In the genomic region with DNA sequence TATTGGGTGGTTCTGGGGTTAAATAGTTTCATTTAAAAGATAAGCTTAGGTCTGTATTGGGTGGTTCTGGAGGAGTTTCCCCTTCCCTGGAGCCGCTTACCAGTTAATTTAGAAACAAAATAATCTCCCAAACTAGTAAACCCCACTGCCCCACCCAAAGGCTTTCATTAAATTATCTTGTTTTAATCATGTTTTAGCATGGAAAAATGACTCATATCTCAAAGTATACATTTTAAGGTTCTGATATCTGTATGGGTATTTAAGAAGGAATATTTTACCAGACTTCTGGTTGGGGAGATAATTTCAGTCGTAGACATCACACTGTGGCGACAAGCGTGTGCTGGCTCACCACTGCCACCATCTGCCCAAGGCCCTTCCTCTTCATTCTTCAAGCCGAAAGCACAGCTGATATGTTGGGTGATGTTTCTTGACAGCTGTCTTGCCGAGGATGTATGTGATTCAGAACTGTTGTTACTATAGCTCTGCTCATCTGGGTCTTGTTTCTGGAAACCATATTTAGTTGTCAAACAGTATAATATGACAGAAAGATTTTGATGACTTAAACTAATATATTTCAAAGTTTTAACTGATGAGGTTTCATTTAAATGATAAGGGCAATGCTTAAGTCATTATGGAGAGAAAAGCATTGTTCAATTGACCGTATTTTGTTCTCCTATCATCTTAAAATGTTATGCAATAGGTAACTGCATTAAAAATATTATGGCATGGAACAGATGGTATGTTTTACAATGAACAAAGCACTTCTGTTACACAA, we compare ENCODE assay signal across 8 cellular contexts. TPM values are rescaled to one million over a fixed set of nuclear protein-coding genes. Genes with fewer than 3 reads are reported as not detected.
DNase-seq lines count a peak whose midpoint lies in the region; ATAC-seq and TF ChIP-seq lines count a peak whose summit lies in the region.

No MANE protein-coding gene starts in this region.

- DNase-seq in DMS 273 (lab: John Stamatoyannopoulos, UW; ENCODE audit: unreplicated experiment) (peak; percentile 87), OCI-LY7 (ENCODE audit: low spot score) (peak; percentile 20), astrocyte of the cerebellum (ENCODE audit: low read depth) (no peak), memory B cell (ENCODE audit: low spot score in 2 of 2) (no peak)

- TF ChIP-seq CTCF in OCI-LY7 (conservative IDR thresholded peaks at IDR 0.05; ENCODE audit: low read length) (peak; percentile 69), astrocyte of the cerebellum (IDR thresholded peaks at IDR 0.05; ENCODE audit: low read depth, low read length, missing control alignments) (peak; percentile 61)

- H3K27ac Mint-ChIP-seq in memory B cell: no peak overlapping the region

- no peaks in the 10 kb centered on the region for H3K9me2 ChIP-seq in OCI-LY7 (ENCODE audit: insufficient read depth, low read length)

- no peaks in the 10 kb centered on the region for H3K36me3 ChIP-seq in OCI-LY7 (ENCODE audit: insufficient read depth, low read length)

- POLR2A ChIA-PET in OCI-LY7 (lab: Charles Lee): interaction anchor here (0.7 kb wide), 2 partner anchors 8 to 408 kb away, joined by 3 to 4 read pairs; no protein-coding TSS in a partner anchor

- H3K4me3 Mint-ChIP-seq in memory B cell: no peak overlapping the region

- CTCF ChIA-PET in OCI-LY7 (lab: Charles Lee; ENCODE audit: unreplicated experiment): no interaction called here

- intact Hi-C loops in OCI-LY7 (cut with micrococcal nuclease; ENCODE audit: unreplicated experiment): no loop called here

- no peaks in the 10 kb centered on the region for H3K36me3 Mint-ChIP-seq in memory B cell

- peaks cover 7% of the 10 kb centered on the region for H3K4me1 Mint-ChIP-seq in memory B cell

- no TSS peak for BruUV-seq in OCI-LY7 (replicated peaks; lab: Mats Ljungman, UMichigan)

- H4K20me1 ChIP-seq in OCI-LY7 (ENCODE audit: insufficient read depth, low read length): no peaks in the 10 kb centered on the region

- H3K4me1 ChIP-seq in OCI-LY7 (ENCODE audit: insufficient read depth, low read length, poor library complexity, severe bottlenecking): no peaks in the 10 kb centered on the region

- peak; percentile 46 for ATAC-seq in HG02642 (IDR thresholded peaks at IDR 0.05; ENCODE audit: poor library complexity, unreplicated experiment)
- ATAC-seq in memory B cell (ENCODE audit: low read depth): peak; percentile 81
- no peak for ATAC-seq in GM21526 (IDR thresholded peaks at IDR 0.05; ENCODE audit: low FRiP score, unreplicated experiment)
- no peak for ATAC-seq in HG03342 (IDR thresholded peaks at IDR 0.05; ENCODE audit: unreplicated experiment)
- ATAC-seq in GM21619 (IDR thresholded peaks at IDR 0.05; ENCODE audit: unreplicated experiment): no peak

- H3K4me3 ChIP-seq in OCI-LY7 (ENCODE audit: low read depth, low read length, poor library complexity, severe bottlenecking) (no peak overlapping the region), astrocyte of the cerebellum (ENCODE audit: low read depth, low read length) (no peak overlapping the region)

- no peak overlapping the region for H3K27ac ChIP-seq in OCI-LY7 (ENCODE audit: low read depth, low read length, poor library complexity, severe bottlenecking)

- no peak overlapping the region for H2AFZ ChIP-seq in OCI-LY7 (ENCODE audit: low read length)

- H3K27me3 Mint-ChIP-seq in memory B cell: peaks cover 15% of the 10 kb centered on the region

- H3K9me3 Mint-ChIP-seq in memory B cell: no peaks in the 10 kb centered on the region

- no peak overlapping the region for H3K4me2 ChIP-seq in OCI-LY7 (ENCODE audit: low read length)

- in situ Hi-C loops in astrocyte of the cerebellum (cut with HindIII; ENCODE audit: low sequenced_read_pairs): no loop called here

- no peaks in the 10 kb centered on the region for H3K79me2 ChIP-seq in OCI-LY7 (ENCODE audit: insufficient read depth, low read depth, low read length)

- no peaks in the 10 kb centered on the region for H3K9me3 ChIP-seq in OCI-LY7 (ENCODE audit: low read length)

RNA-seq across cellular contexts. Expression of a gene that starts 5.1 kb away (rescaled TPM):
- not detected in 2 replicates for total RNA-seq in OCI-LY7 (2014; rRNA removed; shearing (Covaris generic))
- total RNA-seq in OCI-LY7 (2022): not detected in 2 replicates

RNA-seq across cellular contexts. Expression of a gene that starts 17.3 kb away (rescaled TPM):
- not detected in 2 replicates for total RNA-seq in OCI-LY7 (2014; rRNA removed; shearing (Covaris generic))
- total RNA-seq in OCI-LY7 (2022): not detected in 2 replicates

RNA-seq across cellular contexts. Expression of a gene that starts 35.1 kb away (rescaled TPM):
- total RNA-seq in OCI-LY7 (2014; rRNA removed; shearing (Covaris generic)): not detected in 2 replicates
- not detected in 2 replicates for total RNA-seq in OCI-LY7 (2022)

RNA-seq across cellular contexts. Expression of a gene that starts 50.3 kb away (rescaled TPM):
- not detected in 2 replicates for total RNA-seq in OCI-LY7 (2014; rRNA removed; shearing (Covaris generic))
- not detected in 2 replicates for total RNA-seq in OCI-LY7 (2022)

Comparison
In these comparisons a context has a peak if more than half of its experiments do, and no peak if none do; other contexts are left out.
1. DNase-seq: peak in DMS 273 (single experiment) and OCI-LY7 (single experiment); none in astrocyte of the cerebellum (single experiment) and memory B cell (0 of 2).
2. ATAC-seq: peak in HG02642 (single experiment) and memory B cell (single experiment); none in GM21526 (single experiment), HG03342 (single experiment) and GM21619 (single experiment).